Comparison of ENCODE assay signal across 28 cellular contexts in the genomic region with DNA sequence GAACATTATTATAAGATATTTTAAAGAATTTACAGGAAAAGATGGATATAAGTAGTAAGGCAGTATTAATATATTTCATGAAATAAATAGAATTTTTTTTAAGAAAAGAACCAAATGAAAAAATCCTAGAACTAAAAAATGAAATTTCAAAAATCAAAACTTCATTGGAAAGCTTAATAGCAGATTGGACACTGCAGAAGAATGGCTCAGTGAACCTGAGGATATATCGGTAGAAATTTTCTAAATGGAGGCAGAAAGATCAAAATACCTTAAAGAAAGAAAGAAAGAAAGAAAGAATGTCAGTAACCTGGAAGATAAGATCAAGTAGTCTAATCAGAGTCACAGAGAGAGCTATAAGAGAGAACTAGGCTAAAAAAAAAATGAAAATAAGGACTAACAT.
"Had no signal": no experiment of that assay in that cellular context is flagged by ENCODE, and none has a peak within 500 bp of the region (broad histone marks: within the 10 kb centered on the region; RNA-seq: fewer than 3 reads in every experiment).

No MANE protein-coding gene starts in this region.

- H3K27ac ChIP-seq: neural progenitor cell, ovary, parathyroid adenoma, psoas muscle, skin epidermis, spleen, suprapubic skin, testis, tibial artery, transverse colon, upper lobe of right lung, uterus had no signal

- H3K27me3 ChIP-seq: neural progenitor cell, ovary, spleen, suprapubic skin, testis, tibial artery, transverse colon, upper lobe of right lung, uterus had no signal

- H2AFZ ChIP-seq: neural progenitor cell, parathyroid adenoma had no signal

- H3K36me3 ChIP-seq: neural progenitor cell, ovary, spleen, suprapubic skin, transverse colon, upper lobe of right lung, uterus had no signal

- H3K4me2 ChIP-seq: neural progenitor cell, smooth muscle cell had no signal

- H3K9ac ChIP-seq: neural progenitor cell, parathyroid adenoma had no signal

- H3K9me3 ChIP-seq: ovary, testis, upper lobe of right lung had no signal

- ATAC-seq: natural killer cell; psoas muscle; right cardiac atrium; sciatic nerve; stimulated activated memory B cell treated with anti-CD40 and anti-IgM and Interleukin-4, amounts not matched to agents 10 μg/mL and 1 μg/mL and 100 μg/mL, for 72 hours; stimulated activated naive CD8-positive, alpha-beta T cell treated with anti-CD3 and anti-CD28 coated beads, Interleukin-15, amount 100 ng/mL, for 72 hours; stimulated activated naive CD8-positive, alpha-beta T cell treated with anti-CD3 and anti-CD28 coated beads, Interleukin-15, Interleukin-2, amounts not matched to agents 100 U/mL and 50 U/mL, for 24 hours; upper lobe of right lung had no signal

- H3K79me2 ChIP-seq: parathyroid adenoma had no signal

- DNase-seq: natural killer cell; occipital lobe; ovary; posterior cingulate gyrus; psoas muscle; right cardiac atrium; spleen; stimulated activated CD4-positive, alpha-beta T cell treated with anti-CD3 and anti-CD28 coated beads, Interleukin-12 subunit alpha, Interleukin-12 subunit beta, amount 100 ng/mL, for 4 hours; stimulated activated CD4-positive, alpha-beta T cell treated with anti-CD3 and anti-CD28 coated beads, Interleukin-1b, Interleukin-23, amount 100 ng/mL, for 48 hours; stimulated activated CD4-positive, alpha-beta T cell treated with anti-CD3 and anti-CD28 coated beads, Interleukin-4, amount 100 ng/mL, for 1 hour; stimulated activated CD4-positive, alpha-beta T cell treated with anti-CD3 and anti-CD28 coated beads, Interleukin-4, amount 100 ng/mL, for 4 hours; stimulated activated CD8-positive, alpha-beta memory T cell treated with anti-CD3 and anti-CD28 coated beads, Interleukin-4, amount 100 ng/mL, for 48 hours; stimulated activated naive CD4-positive, alpha-beta T cell; stimulated activated naive CD8-positive, alpha-beta T cell treated with anti-CD3 and anti-CD28 coated beads, Interleukin-15, amount 100 ng/mL, for 72 hours; stimulated activated naive CD8-positive, alpha-beta T cell treated with anti-CD3 and anti-CD28 coated beads, Interleukin-15, Interleukin-2, amounts not matched to agents 100 U/mL and 50 U/mL, for 24 hours; substantia nigra; testis; tibial artery; transverse colon; upper lobe of right lung; uterus had no signal

- H3K4me1 ChIP-seq: neural progenitor cell, psoas muscle, spleen, suprapubic skin, testis, tibial artery, transverse colon, upper lobe of right lung, uterus had no signal

- H3K4me3 ChIP-seq: neural progenitor cell, ovary, psoas muscle, skin epidermis, smooth muscle cell, spleen, suprapubic skin, testis, tibial artery, transverse colon, upper lobe of right lung, uterus had no signal
